ENCODE assay signal across 8 cellular contexts in genomic region chr3:84958495-84959469, GRCh38. TPM values are rescaled to one million over a fixed set of nuclear protein-coding genes. Genes with fewer than 3 reads are reported as not detected.
A peak's percentile ranks its signal among the peaks of the same experiment; 100 is the strongest.
DNase-seq lines count a peak whose midpoint lies in the region; ATAC-seq and TF ChIP-seq lines count a peak whose summit lies in the region.

Gene CADM2 (plus strand): TSS chr3:84958989.

- ATAC-seq in GM21447 (IDR thresholded peaks at IDR 0.05; ENCODE audit: unreplicated experiment), result peak; percentile 93

- H3K27ac ChIP-seq in HUES64 (ENCODE audit: low read depth, low read length), result peak within 1 kb of the TSS; percentile 77; the same call in 1 of the 2 replicates

- H3K4me3 ChIP-seq in HUES64 (ENCODE audit: low read length) (peak within 1 kb of the TSS; percentile 89), foreskin fibroblast (ENCODE audit: low read depth in 1 of 2, low read length in 2 of 2) (peak within 1 kb of the TSS; percentile 52 to 66)

- under 1% methylated on average over 70 of the region's 70 CpGs for WGBS in HUES64

- peak; percentile 71 for DNase-seq in Caki2 (ENCODE audit: low read depth)
- peak; percentile 83 to 94 for DNase-seq in SHP77 (lab: John Stamatoyannopoulos, UW)
- peak in 3 of 4 experiments; percentile 1 to 34 (median 13) for DNase-seq in activated naive CD4-positive, alpha-beta T cell (lab: John Stamatoyannopoulos, UW)
- DNase-seq in foreskin fibroblast, result peak; percentile 52 to 94
- DNase-seq in stimulated activated naive CD4-positive, alpha-beta T cell treated with Interleukin-2 at 50 U/mL for 16 hours (lab: John Stamatoyannopoulos, UW), result peak; percentile 55

- H3K9me3 Mint-ChIP-seq in nephron, result no peaks in the 10 kb centered on the region

- TF ChIP-seq CTCF in foreskin fibroblast (IDR thresholded peaks at IDR 0.05; ENCODE audit: low read depth, low read length), result no peak
- peak in 1 of 3 experiments; percentile 18 for TF ChIP-seq CTCF in nephron (IDR thresholded peaks at IDR 0.05; ENCODE audit: unreplicated experiment in 3 of 3)

- peak within 1 kb of the TSS; percentile 86 to 92 (median 86) for H3K4me3 Mint-ChIP-seq in nephron

- peaks cover 66% of the 10 kb centered on the region for H3K27me3 Mint-ChIP-seq in nephron (ENCODE audit: low read depth)

- peaks cover 33% of the 10 kb centered on the region for H3K4me1 ChIP-seq in HUES64 (ENCODE audit: insufficient read depth, low read length)

- peaks cover 31% of the 10 kb centered on the region for H3K4me1 Mint-ChIP-seq in nephron

- H3K27ac Mint-ChIP-seq in nephron, result no peak within 1 kb of the TSS

- H3K27me3 ChIP-seq in HUES64 (ENCODE audit: insufficient read depth, low read length), result peaks cover 17% of the 10 kb centered on the region

- no peaks in the 10 kb centered on the region for H3K36me3 Mint-ChIP-seq in nephron (ENCODE audit: low read depth)

- H3K9me3 ChIP-seq in HUES64 (ENCODE audit: insufficient read depth, low read depth, low read length), result no peaks in the 10 kb centered on the region

- in situ Hi-C loops in Caki2 (cut with HindIII; ENCODE audit: low pct_unique_long_range_greater_than_20kb, low sequenced_read_pairs), result no loop called here

- H3K9ac ChIP-seq in HUES64 (ENCODE audit: low read depth, low read length), result peak within 1 kb of the TSS; percentile 69

- H3K36me3 ChIP-seq in HUES64 (ENCODE audit: insufficient read depth, low read length), result no peaks in the 10 kb centered on the region

RNA-seq across cellular contexts. Expression of gene CADM2, which starts in this region (rescaled TPM):
- total RNA-seq in Caki2 (2014; rRNA removed; shearing (Covaris generic); ENCODE audit: low replicate concordance), result not detected in 2 replicates
- 6.9 TPM for polyA plus RNA-seq in HUES64 (2013, experiment 1 of 2)
- polyA plus RNA-seq in HUES64 (2013, experiment 2 of 2), result 7.7 TPM

Comparison
In these comparisons a context has a peak if more than half of its experiments do, and no peak if none do; other contexts are left out.
1. Peak in every context shown above with its lines: DNase-seq, ATAC-seq, H3K4me3 ChIP-seq and H3K27ac ChIP-seq.
2. Peak in DNase-seq in Caki2; RNA of the gene not detected or under 1 TPM.
3. DNase-seq: peak in every context shown above with its lines; median percentile 88 in SHP77; 73 in foreskin fibroblast; 71 in Caki2; 55 in stimulated activated naive CD4-positive, alpha-beta T cell treated with Interleukin-2 at 50 U/mL for 16 hours; 13 in activated naive CD4-positive, alpha-beta T cell.